Comparison of ENCODE assay signal across 8 cellular contexts in the genomic region with DNA sequence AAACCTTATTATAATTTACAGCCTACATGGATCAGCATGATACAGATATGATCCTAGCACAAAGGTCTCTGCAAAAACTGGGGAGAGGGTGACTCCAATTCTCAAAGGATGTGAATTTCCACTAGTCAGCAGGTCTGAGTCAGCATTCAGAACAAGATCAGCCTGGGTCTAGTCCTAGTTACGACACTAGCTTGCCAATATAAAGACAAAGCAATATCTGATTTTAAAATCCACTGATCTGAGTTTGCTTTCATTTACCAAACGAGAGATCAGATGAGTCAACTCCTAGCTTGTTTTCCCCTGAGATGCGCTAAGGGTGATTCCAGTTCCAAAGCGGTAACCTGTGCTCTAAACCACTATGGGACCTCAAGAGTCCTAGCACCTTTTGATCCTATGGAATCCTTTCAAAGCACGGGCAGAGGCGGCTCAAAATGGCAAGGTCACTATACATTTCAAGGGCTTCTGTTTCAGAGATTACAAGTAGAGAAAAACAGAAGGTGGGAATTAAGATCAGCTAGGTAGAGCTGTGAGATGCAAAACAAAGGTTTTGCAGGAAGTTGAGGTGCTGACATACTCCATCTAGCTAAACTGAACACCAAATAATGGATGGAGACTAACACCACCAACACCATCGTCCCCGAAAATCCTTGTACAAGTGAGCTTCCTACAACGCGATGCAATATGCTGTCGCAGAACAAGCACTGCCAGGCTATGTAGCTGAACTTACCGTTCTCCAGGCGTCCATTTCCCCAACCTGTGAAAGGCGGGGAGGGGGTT. TPM values are rescaled to one million over a fixed set of nuclear protein-coding genes. Genes with fewer than 3 reads are reported as not detected.
A peak's percentile ranks its signal among the peaks of the same experiment; 100 is the strongest.
DNase-seq lines count a peak whose midpoint lies in the region; ATAC-seq, FAIRE-seq and TF ChIP-seq lines count a peak whose summit lies in the region.

No MANE protein-coding gene starts in this region.

- H3K27ac ChIP-seq in astrocyte (ENCODE audit: low read depth, low read length): peak overlapping the region; percentile 73
- peak overlapping the region; percentile 84 for H3K27ac ChIP-seq in layer of hippocampus (ENCODE audit: low read depth, low read length)
- H3K27ac ChIP-seq in thoracic aorta: peak overlapping the region; percentile 73 to 75

- H3K9me3 Mint-ChIP-seq in astrocyte (ENCODE audit: unreplicated experiment): no peaks in the 10 kb centered on the region

- peak overlapping the region; percentile 92 for H3K4me3 ChIP-seq in astrocyte (ENCODE audit: insufficient read depth, low read depth, low read length)
- peak overlapping the region; percentile 98 for H3K4me3 ChIP-seq in thoracic aorta

- H3K4me1 Mint-ChIP-seq in astrocyte (ENCODE audit: low read depth, unreplicated experiment): peaks cover 17% of the 10 kb centered on the region

- H3K27me3 Mint-ChIP-seq in astrocyte (ENCODE audit: low read depth, unreplicated experiment): no peaks in the 10 kb centered on the region

- H3K9ac ChIP-seq in astrocyte (ENCODE audit: low read length): peak overlapping the region; percentile 87

- no peak for TF ChIP-seq CTCF in astrocyte (IDR thresholded peaks at IDR 0.05; ENCODE audit: insufficient read depth, low read depth, low read length)
- TF ChIP-seq CTCF in thoracic aorta (IDR thresholded peaks at IDR 0.05): no peak

- no peak for FAIRE-seq in astrocyte (lab: Jason Lieb, UNC)

- H3K79me2 ChIP-seq in astrocyte (ENCODE audit: insufficient read depth, low read length): peaks cover 41% of the 10 kb centered on the region

- H3K27me3 ChIP-seq in astrocyte (ENCODE audit: insufficient read depth, low read length): no peaks in the 10 kb centered on the region
- H3K27me3 ChIP-seq in layer of hippocampus (ENCODE audit: control insufficient read depth, insufficient read depth, low read length): no peaks in the 10 kb centered on the region
- H3K27me3 ChIP-seq in thoracic aorta (replicated peaks; ENCODE audit: insufficient read depth): no peaks in the 10 kb centered on the region

- peaks cover 32% of the 10 kb centered on the region for H4K20me1 ChIP-seq in astrocyte (ENCODE audit: insufficient read depth, low read length)

- DNase-seq in D341Med (ENCODE audit: low spot score) (peak; percentile 4), LHCN-M2 (ENCODE audit: low read depth) (peak; percentile 48), astrocyte (ENCODE audit: low read depth) (peak; percentile 39), thoracic aorta (ENCODE audit: low spot score) (no peak), NCI-H2081 (lab: John Stamatoyannopoulos, UW) (no peak), SKM-1 (lab: John Stamatoyannopoulos, UW; ENCODE audit: unreplicated experiment) (no peak)

- H3K4me1 ChIP-seq in astrocyte (ENCODE audit: insufficient read depth, low read length): peaks cover 20% of the 10 kb centered on the region
- H3K4me1 ChIP-seq in thoracic aorta (ENCODE audit: control insufficient read depth in 1 of 2, low read depth in 2 of 2): peaks cover 14 to 26% of the 10 kb centered on the region in 2 donors

- H3K9me3 ChIP-seq in astrocyte (ENCODE audit: insufficient read depth, low read depth, low read length) (no peaks in the 10 kb centered on the region), thoracic aorta (no peaks in the 10 kb centered on the region)

- H3K4me3 Mint-ChIP-seq in astrocyte (ENCODE audit: unreplicated experiment): peak overlapping the region; percentile 93

- ATAC-seq in GM21360 (IDR thresholded peaks at IDR 0.05; ENCODE audit: unreplicated experiment) (peak; percentile 4), thoracic aorta (ENCODE audit: insufficient number of reproducible peaks, low FRiP score, low read depth) (no peak)

- H3K36me3 ChIP-seq in astrocyte (ENCODE audit: insufficient read depth, low read length) (peaks cover under 1% of the 10 kb centered on the region), thoracic aorta (peaks cover 8% of the 10 kb centered on the region)

- H3K4me2 ChIP-seq in astrocyte (ENCODE audit: low read length): peak overlapping the region; percentile 90

- peaks cover 3% of the 10 kb centered on the region for H3K36me3 Mint-ChIP-seq in astrocyte (ENCODE audit: low read depth, unreplicated experiment)

- H2AFZ ChIP-seq in astrocyte (ENCODE audit: low read depth, low read length): peak overlapping the region; percentile 77

- H3K27ac Mint-ChIP-seq in astrocyte (ENCODE audit: unreplicated experiment): peak overlapping the region; percentile 69

RNA-seq across cellular contexts. Expression of a gene that starts 0.9 kb away (rescaled TPM):
- 43.2 and 44.7 TPM in 2 replicates for total RNA-seq in LHCN-M2 (2014; rRNA removed)
- 15.2 TPM for polyA plus RNA-seq in LHCN-M2 (2012)
- total RNA-seq in astrocyte: 37.1 and 39.6 TPM in 2 replicates
- total RNA-seq in thoracic aorta: 10 to 100 TPM; 29.9 to 39.1 TPM

Comparison
In these comparisons a context has a peak if more than half of its experiments do, and no peak if none do; other contexts are left out.
1. DNase-seq: peak in D341Med (single experiment), LHCN-M2 (single experiment) and astrocyte (single experiment); none in thoracic aorta (single experiment), NCI-H2081 (0 of 2) and SKM-1 (single experiment).
2. Peak in every context shown above with its lines, with median percentiles within 50 percentile points of each other: H3K27ac ChIP-seq.